In the genomic region with DNA sequence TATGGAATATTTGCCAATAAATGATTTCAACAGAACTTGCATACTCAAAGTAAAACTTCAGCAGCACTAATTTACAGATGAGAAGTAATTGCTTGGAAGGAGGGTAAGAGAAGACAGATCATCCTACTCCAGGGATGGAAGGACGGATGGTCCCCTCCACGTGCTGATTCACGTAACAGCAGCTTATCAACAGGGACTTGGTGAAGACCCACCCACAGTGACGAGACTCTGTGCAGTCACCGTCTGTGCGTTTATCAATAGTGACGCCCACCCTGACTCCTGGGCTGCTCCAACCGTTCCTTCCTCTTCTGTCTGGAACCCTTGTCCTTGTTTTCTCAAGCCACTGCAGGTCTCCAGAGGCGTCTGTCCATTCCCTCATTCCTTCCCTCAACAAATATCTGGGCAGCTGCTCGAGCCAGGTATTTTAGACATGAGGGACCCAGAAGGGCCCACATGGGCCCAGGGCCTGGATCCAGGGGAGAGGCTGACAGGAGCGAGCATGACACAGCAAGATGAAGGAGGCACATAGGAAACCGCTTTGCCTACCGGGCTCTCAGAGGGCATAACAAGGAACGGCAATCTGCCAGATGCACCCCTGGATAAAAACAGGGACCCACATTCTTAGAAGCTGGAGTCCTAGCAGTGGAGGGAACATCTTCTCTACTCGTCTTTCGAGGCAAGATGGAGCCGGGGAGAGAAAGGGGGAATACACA, we compare ENCODE assay signal across 1 cellular context.
TF ChIP-seq lines count a peak whose summit lies in the region.

No MANE protein-coding gene starts in this region.

TF ChIP-seq in SK-N-SH, 30 proteins besides CTCF, POLR2A, EP300 and RAD21 (continued from another document):
- TF ChIP-seq, protein P1, sequence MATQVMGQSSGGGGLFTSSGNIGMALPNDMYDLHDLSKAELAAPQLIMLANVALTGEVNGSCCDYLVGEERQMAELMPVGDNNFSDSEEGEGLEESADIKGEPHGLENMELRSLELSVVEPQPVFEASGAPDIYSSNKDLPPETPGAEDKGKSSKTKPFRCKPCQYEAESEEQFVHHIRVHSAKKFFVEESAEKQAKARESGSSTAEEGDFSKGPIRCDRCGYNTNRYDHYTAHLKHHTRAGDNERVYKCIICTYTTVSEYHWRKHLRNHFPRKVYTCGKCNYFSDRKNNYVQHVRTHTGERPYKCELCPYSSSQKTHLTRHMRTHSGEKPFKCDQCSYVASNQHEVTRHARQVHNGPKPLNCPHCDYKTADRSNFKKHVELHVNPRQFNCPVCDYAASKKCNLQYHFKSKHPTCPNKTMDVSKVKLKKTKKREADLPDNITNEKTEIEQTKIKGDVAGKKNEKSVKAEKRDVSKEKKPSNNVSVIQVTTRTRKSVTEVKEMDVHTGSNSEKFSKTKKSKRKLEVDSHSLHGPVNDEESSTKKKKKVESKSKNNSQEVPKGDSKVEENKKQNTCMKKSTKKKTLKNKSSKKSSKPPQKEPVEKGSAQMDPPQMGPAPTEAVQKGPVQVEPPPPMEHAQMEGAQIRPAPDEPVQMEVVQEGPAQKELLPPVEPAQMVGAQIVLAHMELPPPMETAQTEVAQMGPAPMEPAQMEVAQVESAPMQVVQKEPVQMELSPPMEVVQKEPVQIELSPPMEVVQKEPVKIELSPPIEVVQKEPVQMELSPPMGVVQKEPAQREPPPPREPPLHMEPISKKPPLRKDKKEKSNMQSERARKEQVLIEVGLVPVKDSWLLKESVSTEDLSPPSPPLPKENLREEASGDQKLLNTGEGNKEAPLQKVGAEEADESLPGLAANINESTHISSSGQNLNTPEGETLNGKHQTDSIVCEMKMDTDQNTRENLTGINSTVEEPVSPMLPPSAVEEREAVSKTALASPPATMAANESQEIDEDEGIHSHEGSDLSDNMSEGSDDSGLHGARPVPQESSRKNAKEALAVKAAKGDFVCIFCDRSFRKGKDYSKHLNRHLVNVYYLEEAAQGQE (IDR thresholded peaks at IDR 0.05; ENCODE audit: low read depth, low read length) = no peak
- TF ChIP-seq FOXJ3 (CRISPR knock-in tag; IDR thresholded peaks at IDR 0.05) = no peak
- TF ChIP-seq CHD2 (IDR thresholded peaks at IDR 0.05; ENCODE audit: low read length, partially characterized antibody) = no peak
- TF ChIP-seq RFX5 (IDR thresholded peaks at IDR 0.05; ENCODE audit: low read length) = no peak
- no peak for TF ChIP-seq EZH2phosphoT487 (IDR thresholded peaks at IDR 0.05; ENCODE audit: borderline replicate concordance, low read depth)
- no peak for TF ChIP-seq ELF1 (IDR thresholded peaks at IDR 0.05)
- TF ChIP-seq, protein P2, sequence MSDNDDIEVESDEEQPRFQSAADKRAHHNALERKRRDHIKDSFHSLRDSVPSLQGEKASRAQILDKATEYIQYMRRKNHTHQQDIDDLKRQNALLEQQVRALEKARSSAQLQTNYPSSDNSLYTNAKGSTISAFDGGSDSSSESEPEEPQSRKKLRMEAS (IDR thresholded peaks at IDR 0.05; ENCODE audit: low read depth) = no peak
- TF ChIP-seq, protein P3, sequence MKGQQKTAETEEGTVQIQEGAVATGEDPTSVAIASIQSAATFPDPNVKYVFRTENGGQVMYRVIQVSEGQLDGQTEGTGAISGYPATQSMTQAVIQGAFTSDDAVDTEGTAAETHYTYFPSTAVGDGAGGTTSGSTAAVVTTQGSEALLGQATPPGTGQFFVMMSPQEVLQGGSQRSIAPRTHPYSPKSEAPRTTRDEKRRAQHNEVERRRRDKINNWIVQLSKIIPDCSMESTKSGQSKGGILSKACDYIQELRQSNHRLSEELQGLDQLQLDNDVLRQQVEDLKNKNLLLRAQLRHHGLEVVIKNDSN (IDR thresholded peaks at IDR 0.05; ENCODE audit: borderline replicate concordance, low read depth) = no peak
- TF ChIP-seq SMC3 (IDR thresholded peaks at IDR 0.05; ENCODE audit: low read depth, low read length) = no peak
- no peak for TF ChIP-seq GABPA (IDR thresholded peaks at IDR 0.05; ENCODE audit: low read depth)
- TF ChIP-seq, protein P4, sequence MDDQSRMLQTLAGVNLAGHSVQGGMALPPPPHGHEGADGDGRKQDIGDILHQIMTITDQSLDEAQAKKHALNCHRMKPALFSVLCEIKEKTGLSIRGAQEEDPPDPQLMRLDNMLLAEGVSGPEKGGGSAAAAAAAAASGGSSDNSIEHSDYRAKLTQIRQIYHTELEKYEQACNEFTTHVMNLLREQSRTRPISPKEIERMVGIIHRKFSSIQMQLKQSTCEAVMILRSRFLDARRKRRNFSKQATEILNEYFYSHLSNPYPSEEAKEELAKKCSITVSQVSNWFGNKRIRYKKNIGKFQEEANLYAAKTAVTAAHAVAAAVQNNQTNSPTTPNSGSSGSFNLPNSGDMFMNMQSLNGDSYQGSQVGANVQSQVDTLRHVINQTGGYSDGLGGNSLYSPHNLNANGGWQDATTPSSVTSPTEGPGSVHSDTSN (IDR thresholded peaks at IDR 0.05) = no peak
- TF ChIP-seq JUND (IDR thresholded peaks at IDR 0.05) = no peak
